24 cellular contexts compared by ENCODE assay signal in genomic region chr15:57762302-57762701, GRCh38. TPM values are rescaled to one million over a fixed set of nuclear protein-coding genes. Genes with fewer than 3 reads are reported as not detected.
DNase-seq lines count a peak whose midpoint lies in the region; ATAC-seq, FAIRE-seq and TF ChIP-seq lines count a peak whose summit lies in the region.
"Had no signal": no experiment of that assay in that cellular context is flagged by ENCODE, and none has a peak within 500 bp of the region (broad histone marks: within the 10 kb centered on the region; RNA-seq: fewer than 3 reads in every experiment).

No MANE protein-coding gene starts in this region.

- no TSS peak for BruUV-seq in Calu3 (replicated peaks; lab: Mats Ljungman, UMichigan)

- no peaks in the 10 kb centered on the region for H3K4me1 Mint-ChIP-seq in Calu3 (ENCODE audit: low read depth, unreplicated experiment)
- H3K4me1 Mint-ChIP-seq in neural crest cell = no peaks in the 10 kb centered on the region
- H3K4me1 Mint-ChIP-seq in T-helper 17 cell = peaks cover 2% of the 10 kb centered on the region
- H3K4me1 Mint-ChIP-seq: activated CD4-positive, alpha-beta T cell treated with anti-CD3 and anti-CD28 coated beads for 36 hours; activated T-helper 17 cell treated with anti-CD3 and anti-CD28 coated beads, Interleukin-2, amount 50 U/mL, for 72 hours; neural progenitor cell had no signal

- H3K9me3 Mint-ChIP-seq in Calu3 (ENCODE audit: low read depth, unreplicated experiment) = no peaks in the 10 kb centered on the region
- H3K9me3 Mint-ChIP-seq in neural crest cell = peaks cover 7% of the 10 kb centered on the region
- H3K9me3 Mint-ChIP-seq: activated T-helper 17 cell treated with anti-CD3 and anti-CD28 coated beads, Interleukin-2, amount 50 U/mL, for 72 hours; neural progenitor cell had no signal

- peak; percentile 10 for DNase-seq in Calu3
- peak; percentile 30 for DNase-seq in HT-29 (ENCODE audit: low spot score)
- DNase-seq in cardiac fibroblast (ENCODE audit: low read depth in 2 of 2) = no peak
- no peak for DNase-seq in neural crest cell (ENCODE audit: low read depth, low spot score)
- DNase-seq in T-helper 17 cell = no peak
- no peak for DNase-seq in central memory CD4-positive, alpha-beta T cell
- no peak for DNase-seq in RCC 7860 (ENCODE audit: low spot score)
- DNase-seq: activated CD4-positive, alpha-beta T cell treated with anti-CD3 and anti-CD28 coated beads for 36 hours; activated naive CD8-positive, alpha-beta T cell treated with anti-CD3 and anti-CD28 coated beads, Interleukin-2, amount 10 ng/mL, durations not matched to agents 7 days and 5 days; EL; GOT3; MG63; midbrain; NCI-H1694 treated with DMSO at 0.1 percent for 48 hours; NCI-H226; stimulated activated CD8-positive, alpha-beta memory T cell treated with anti-CD3 and anti-CD28 coated beads, Interleukin-4, amount 100 ng/mL, for 48 hours had no signal

- H3K4me3 Mint-ChIP-seq in Calu3 (ENCODE audit: low read depth, unreplicated experiment) (no peak overlapping the region), neural crest cell (no peak overlapping the region), T-helper 17 cell (no peak overlapping the region)
- H3K4me3 Mint-ChIP-seq: activated CD4-positive, alpha-beta T cell treated with anti-CD3 and anti-CD28 coated beads for 36 hours; activated naive CD8-positive, alpha-beta T cell treated with anti-CD3 and anti-CD28 coated beads, Interleukin-2, amount 10 ng/mL, durations not matched to agents 7 days and 5 days; activated T-helper 17 cell treated with anti-CD3 and anti-CD28 coated beads, Interleukin-2, amount 50 U/mL, for 72 hours; neural progenitor cell had no signal

- H3K27ac Mint-ChIP-seq in Calu3 (ENCODE audit: unreplicated experiment) (no peak overlapping the region), neural crest cell (ENCODE audit: unreplicated experiment) (no peak overlapping the region), T-helper 17 cell (no peak overlapping the region)
- H3K27ac Mint-ChIP-seq: activated CD4-positive, alpha-beta T cell treated with anti-CD3 and anti-CD28 coated beads for 36 hours; activated naive CD8-positive, alpha-beta T cell treated with anti-CD3 and anti-CD28 coated beads, Interleukin-2, amount 10 ng/mL, durations not matched to agents 7 days and 5 days; activated T-helper 17 cell treated with anti-CD3 and anti-CD28 coated beads, Interleukin-2, amount 50 U/mL, for 72 hours; neural progenitor cell had no signal

- ATAC-seq in T-helper 17 cell (no peak), HG03196 (IDR thresholded peaks at IDR 0.05; ENCODE audit: unreplicated experiment) (no peak)
- ATAC-seq: activated CD4-positive, alpha-beta T cell treated with anti-CD3 and anti-CD28 coated beads for 36 hours; activated T-helper 17 cell treated with anti-CD3 and anti-CD28 coated beads, Interleukin-2, amount 50 U/mL, for 72 hours; esophagus mucosa; left lobe of liver had no signal

- H3K27me3 Mint-ChIP-seq in Calu3 (ENCODE audit: unreplicated experiment) (peaks cover 36% of the 10 kb centered on the region), neural crest cell (ENCODE audit: low read depth) (no peaks in the 10 kb centered on the region), T-helper 17 cell (no peaks in the 10 kb centered on the region)
- H3K27me3 Mint-ChIP-seq: activated CD4-positive, alpha-beta T cell treated with anti-CD3 and anti-CD28 coated beads for 36 hours; activated T-helper 17 cell treated with anti-CD3 and anti-CD28 coated beads, Interleukin-2, amount 50 U/mL, for 72 hours had no signal

- CTCF ChIA-PET in Calu3 (lab: Charles Lee) = interaction anchor here (1.3 kb wide), 1 partner anchor 11 kb away, joined by 4 read pairs; no protein-coding TSS in a partner anchor

- intact Hi-C loops in Calu3 (cut with micrococcal nuclease; ENCODE audit: unreplicated experiment) = no loop called here

- TF ChIP-seq CTCF in Calu3 (IDR thresholded peaks at IDR 0.05; ENCODE audit: unreplicated experiment) = peak; percentile 20
- TF ChIP-seq CTCF in cardiac fibroblast (IDR thresholded peaks at IDR 0.05; ENCODE audit: low read depth, low read length) = peak; percentile 37
- peak; percentile 45 for TF ChIP-seq CTCF in neural crest cell (conservative IDR thresholded peaks at IDR 0.05)

- FAIRE-seq in RCC 7860 (lab: Jason Lieb, UNC) = no peak
- FAIRE-seq: GM19239 had no signal

- no peak overlapping the region for H3K4me3 ChIP-seq in cardiac fibroblast (replicated peaks in 1 of 2; ENCODE audit: low read depth in 2 of 2, low read length in 2 of 2)
- H3K4me3 ChIP-seq: cardiac muscle cell, MG63, neural progenitor cell, prostate gland had no signal

- no peaks in the 10 kb centered on the region for H3K36me3 Mint-ChIP-seq in Calu3 (ENCODE audit: insufficient read depth, unreplicated experiment)
- no peaks in the 10 kb centered on the region for H3K36me3 Mint-ChIP-seq in neural crest cell (ENCODE audit: low read depth)
- H3K36me3 Mint-ChIP-seq in T-helper 17 cell (ENCODE audit: low read depth) = peaks cover 4% of the 10 kb centered on the region
- H3K36me3 Mint-ChIP-seq: activated naive CD8-positive, alpha-beta T cell treated with anti-CD3 and anti-CD28 coated beads, Interleukin-2, amount 10 ng/mL, durations not matched to agents 7 days and 5 days; neural progenitor cell had no signal

- no peaks in the 10 kb centered on the region for H3K9me3 ChIP-seq in T-helper 17 cell (ENCODE audit: control insufficient read depth, low read length, poor library complexity, severe bottlenecking)
- H3K9me3 ChIP-seq: MG63, prostate gland had no signal

RNA-seq across cellular contexts. Expression of gene POLR2M, which starts 55.8 kb away (rescaled TPM):
- total RNA-seq in Calu3 (2022) = 102 and 107 TPM in 2 replicates
- 556 and 597 TPM in 2 replicates for total RNA-seq in HT-29 (2014; rRNA removed; shearing (Covaris generic))
- total RNA-seq in neural crest cell = 73.6 and 75.3 TPM in 2 replicates
- 10 to 100 TPM; 60.8 to 86.1 TPM for total RNA-seq in T-helper 17 cell

Comparison
In these comparisons a context has a peak if more than half of its experiments do, and no peak if none do; other contexts are left out.
1. DNase-seq: peak in Calu3 (single experiment) and HT-29 (single experiment); none in cardiac fibroblast (0 of 2), neural crest cell (single experiment), T-helper 17 cell (0 of 3), central memory CD4-positive, alpha-beta T cell (single experiment) and RCC 7860 (single experiment).
2. Peak in every context shown above with its lines, with median percentiles within 50 percentile points of each other: CTCF ChIP-seq.